In the genomic region with DNA sequence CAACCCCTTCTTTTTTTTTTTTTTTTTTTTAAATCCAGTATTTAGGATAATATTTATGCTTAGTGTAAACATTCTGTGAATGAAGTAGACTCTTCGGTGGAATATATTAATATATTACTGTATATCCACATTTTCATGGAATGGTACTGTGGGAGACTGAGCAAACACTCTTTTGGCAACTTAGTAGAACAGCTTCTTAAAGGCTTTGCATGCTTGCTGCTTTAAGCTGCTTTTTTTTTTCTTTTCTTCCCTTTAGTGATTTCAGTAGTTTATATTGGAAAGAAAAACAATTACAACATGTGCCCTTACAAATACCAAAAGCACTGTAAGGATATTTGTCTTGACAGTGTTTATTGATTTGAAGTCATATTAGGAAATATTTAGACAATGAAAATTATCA, we compare ENCODE assay signal across 21 cellular contexts.
DNase-seq lines count a peak whose midpoint lies in the region; ATAC-seq, FAIRE-seq and TF ChIP-seq lines count a peak whose summit lies in the region.
"Had no signal": no experiment of that assay in that cellular context is flagged by ENCODE, and none has a peak within 500 bp of the region (broad histone marks: within the 10 kb centered on the region; RNA-seq: fewer than 3 reads in every experiment).

No MANE protein-coding gene starts in this region.

- no peak overlapping the region for H3K4me3 Mint-ChIP-seq in Calu3 (ENCODE audit: low read depth, unreplicated experiment)
- H3K4me3 Mint-ChIP-seq: CD4-positive, alpha-beta T cell; GM23338 had no signal

- CTCF ChIA-PET in Calu3 (lab: Charles Lee) = no interaction called here

- no peak for ATAC-seq in HG02885 (IDR thresholded peaks at IDR 0.05; ENCODE audit: poor library complexity, unreplicated experiment)
- ATAC-seq: GM23338, HepG2 had no signal

- DNase-seq in Calu3 = no peak
- peak; percentile 50 for DNase-seq in adipocyte (ENCODE audit: low read depth)
- no peak for DNase-seq in T-helper 1 cell
- no peak for DNase-seq in ACHN
- DNase-seq: BE2C; C1 segment of cervical spinal cord; Caco-2; CD4-positive, alpha-beta T cell; DMS153; DND-41; EL; HCEC 1CT; Kasumi-1; KG1 had no signal

- peaks cover 9% of the 10 kb centered on the region for H3K36me3 ChIP-seq in adipocyte (ENCODE audit: control insufficient read depth, insufficient read depth, low read length, severe bottlenecking)

- in situ Hi-C loops in ACHN (cut with HindIII; ENCODE audit: low pct_ligation_motif_present, low pct_unique_long_range_greater_than_20kb, low sequenced_read_pairs) = no loop called here

- intact Hi-C loops in Calu3 (cut with micrococcal nuclease; ENCODE audit: unreplicated experiment) = no loop called here

- no peak for TF ChIP-seq CTCF in Calu3 (IDR thresholded peaks at IDR 0.05; ENCODE audit: unreplicated experiment)

- no peaks in the 10 kb centered on the region for H3K36me3 Mint-ChIP-seq in Calu3 (ENCODE audit: insufficient read depth, unreplicated experiment)

- no peaks in the 10 kb centered on the region for H3K9me3 ChIP-seq in adipocyte (ENCODE audit: control insufficient read depth, low read length)
- H3K9me3 ChIP-seq: BE2C, Caco-2 had no signal

- H3K27me3 ChIP-seq in adipocyte (replicated peaks; ENCODE audit: control insufficient read depth, insufficient read depth, low read length) = no peaks in the 10 kb centered on the region
- H3K27me3 ChIP-seq: BE2C had no signal

- peaks cover 3% of the 10 kb centered on the region for H3K4me1 ChIP-seq in adipocyte (ENCODE audit: control insufficient read depth, insufficient read depth, low read length)
- H3K4me1 ChIP-seq: BE2C, Caco-2 had no signal

- no peak overlapping the region for H3K27ac Mint-ChIP-seq in Calu3 (ENCODE audit: unreplicated experiment)
- H3K27ac Mint-ChIP-seq: CD4-positive, alpha-beta T cell; GM23338 had no signal

- FAIRE-seq in G401.6 (lab: Jason Lieb, UNC) = peak; percentile 21
- FAIRE-seq: GM12891, GM19239, H54, HepG2 had no signal

- no peak overlapping the region for H3K9ac ChIP-seq in adipocyte (ENCODE audit: low read length)

- no peaks in the 10 kb centered on the region for H3K27me3 Mint-ChIP-seq in Calu3 (ENCODE audit: unreplicated experiment)
- H3K27me3 Mint-ChIP-seq: CD4-positive, alpha-beta T cell had no signal

- TSS peak; percentile 7 for BruUV-seq in Calu3 (replicated peaks; lab: Mats Ljungman, UMichigan)

- no peaks in the 10 kb centered on the region for H3K9me3 Mint-ChIP-seq in Calu3 (ENCODE audit: low read depth, unreplicated experiment)
- H3K9me3 Mint-ChIP-seq: CD4-positive, alpha-beta T cell; GM23338 had no signal

- H3K4me3 ChIP-seq in adipocyte (ENCODE audit: low read length) = no peak overlapping the region
- H3K4me3 ChIP-seq: GM23338 had no signal

- H3K4me1 Mint-ChIP-seq in Calu3 (ENCODE audit: low read depth, unreplicated experiment) = no peaks in the 10 kb centered on the region
